20 cellular contexts compared by ENCODE assay signal in the genomic region with DNA sequence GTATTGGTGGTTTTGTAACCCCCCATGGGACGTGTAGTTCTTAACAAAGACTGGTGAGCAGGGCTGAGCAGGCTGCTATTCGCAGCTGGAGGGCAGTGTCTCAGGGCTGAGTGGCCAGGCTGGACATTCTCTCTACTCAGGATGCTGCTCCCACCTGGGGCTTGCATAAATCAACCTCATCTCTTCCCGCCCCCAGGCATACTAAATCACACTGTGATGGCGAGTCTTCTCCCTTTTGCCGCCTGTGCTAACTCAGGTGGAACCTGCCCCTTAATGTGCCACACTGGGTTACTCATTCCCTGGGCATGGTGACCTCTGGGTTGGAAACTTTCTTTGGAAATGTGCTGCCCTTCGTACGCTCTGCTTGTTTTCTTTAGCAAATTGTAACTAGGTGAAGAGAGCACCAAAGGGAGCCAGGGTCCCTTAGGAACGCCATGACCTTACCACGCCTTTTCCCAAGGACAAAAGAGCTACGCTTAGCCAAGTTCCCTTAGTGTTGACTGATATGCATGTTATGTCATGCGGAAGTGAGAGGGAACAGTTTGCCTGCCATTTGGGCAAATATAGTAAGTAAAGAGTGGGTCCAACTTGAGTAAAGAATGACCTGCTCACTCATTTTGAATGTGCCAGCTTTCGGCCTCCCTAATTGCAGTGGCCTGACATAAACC. TPM values are rescaled to one million over a fixed set of nuclear protein-coding genes. Genes with fewer than 3 reads are reported as not detected.
DNase-seq lines count a peak whose midpoint lies in the region; ATAC-seq and TF ChIP-seq lines count a peak whose summit lies in the region.
"Had no signal": no experiment of that assay in that cellular context is flagged by ENCODE, and none has a peak within 500 bp of the region (broad histone marks: within the 10 kb centered on the region; RNA-seq: fewer than 3 reads in every experiment).

No MANE protein-coding gene starts in this region.

- H3K27me3 ChIP-seq in left ventricle myocardium inferior (ENCODE audit: low read depth) (no peaks in the 10 kb centered on the region), liver (ENCODE audit: control insufficient read depth in 4 of 4, insufficient read depth in 4 of 4, low read length in 3 of 4) (no peaks in the 10 kb centered on the region), suprapubic skin (no peaks in the 10 kb centered on the region)
- H3K27me3 ChIP-seq: ascending aorta, gastrocnemius medialis, sigmoid colon had no signal

- H3K4me1 ChIP-seq in left ventricle myocardium inferior (peaks cover 5% of the 10 kb centered on the region), liver (ENCODE audit: control insufficient read depth in 4 of 4, insufficient read depth in 4 of 4, low read length in 3 of 4) (peaks cover 5 to 24% (median 17%) of the 10 kb centered on the region in 4 donors), suprapubic skin (no peaks in the 10 kb centered on the region)
- H3K4me1 ChIP-seq: ascending aorta, gastrocnemius medialis, sigmoid colon had no signal

- DNase-seq in NCI-H146 treated with DMSO at 0.1 percent for 48 hours (lab: John Stamatoyannopoulos, UW; ENCODE audit: unreplicated experiment) (peak; percentile 16), left ventricle myocardium inferior (no peak), suprapubic skin (ENCODE audit: low spot score in 2 of 2) (no peak), hippocampal formation (lab: John Stamatoyannopoulos, UW) (no peak)
- no peak for DNase-seq in effector CD4-positive, alpha-beta T cell
- DNase-seq: activated CD4-positive, CD25-positive, alpha-beta regulatory T cell treated with anti-CD3 and anti-CD28 coated beads, Interleukin-2, amount 50 U/mL, for 72 hours; gastrocnemius medialis; H9; NCI-H2029; OCI-M1; SIG-M5; sigmoid colon had no signal

- TF ChIP-seq POLR2A in suprapubic skin (IDR thresholded peaks at IDR 0.05), result no peak

- H3K4me3 ChIP-seq in left ventricle myocardium inferior (no peak overlapping the region), liver (ENCODE audit: low read depth in 1 of 3, low read length in 3 of 3) (no peak overlapping the region), suprapubic skin (no peak overlapping the region)
- H3K4me3 ChIP-seq: ascending aorta, gastrocnemius medialis, lung, sigmoid colon had no signal

- no peak for TF ChIP-seq EP300 in suprapubic skin (IDR thresholded peaks at IDR 0.05)

- peaks cover 10% of the 10 kb centered on the region for H3K9me3 ChIP-seq in left ventricle myocardium inferior (replicated peaks)
- H3K9me3 ChIP-seq in liver (ENCODE audit: control insufficient read depth in 4 of 4, low read length in 3 of 4), result no peaks in the 10 kb centered on the region
- H3K9me3 ChIP-seq in suprapubic skin, result peaks cover 4% of the 10 kb centered on the region
- H3K9me3 ChIP-seq: ascending aorta, gastrocnemius medialis, sigmoid colon had no signal

- H3K36me3 ChIP-seq in left ventricle myocardium inferior (no peaks in the 10 kb centered on the region), liver (ENCODE audit: control insufficient read depth in 4 of 4, insufficient read depth in 3 of 4, low read depth in 1 of 4, low read length in 3 of 4) (no peaks in the 10 kb centered on the region), suprapubic skin (no peaks in the 10 kb centered on the region)
- H3K36me3 ChIP-seq: ascending aorta, gastrocnemius medialis, sigmoid colon had no signal

- no peak overlapping the region for H3K9ac ChIP-seq in liver (ENCODE audit: low read depth in 1 of 2, low read length in 2 of 2)

- TF ChIP-seq CTCF in left ventricle myocardium inferior (IDR thresholded peaks at IDR 0.05; ENCODE audit: borderline replicate concordance) (no peak), liver (IDR thresholded peaks at IDR 0.05; ENCODE audit: low read depth, low read length, missing input control) (no peak), suprapubic skin (IDR thresholded peaks at IDR 0.05) (no peak)

- intact Hi-C loops in left ventricle myocardium inferior (cut with micrococcal nuclease), result no loop called here

- 41% methylated on average over 12 of the region's 12 CpGs for WGBS in liver
- 87% methylated on average over 12 of the region's 12 CpGs for WGBS in suprapubic skin

- no peak for ATAC-seq in GM21723 (IDR thresholded peaks at IDR 0.05; ENCODE audit: unreplicated experiment)
- ATAC-seq: activated naive CD4-positive, alpha-beta T cell treated with anti-CD3 and anti-CD28 coated beads, Interleukin-2, amount 50 U/mL, for 72 hours; esophagus mucosa; stimulated activated memory B cell treated with anti-CD40 and anti-IgM and Interleukin-4, amounts not matched to agents 10 μg/mL and 1 μg/mL and 100 μg/mL, for 72 hours had no signal

- H3K27ac ChIP-seq in left ventricle myocardium inferior (replicated peaks) (peak overlapping the region; percentile 77), liver (ENCODE audit: low read depth in 1 of 2, low read length in 2 of 2) (peak overlapping the region; percentile 23 to 44), suprapubic skin (peak overlapping the region; percentile 37)
- H3K27ac ChIP-seq: ascending aorta, gastrocnemius medialis, sigmoid colon had no signal

- peak; percentile 52 to 58 for TF ChIP-seq RAD21 in liver (IDR thresholded peaks at IDR 0.05)

TF ChIP-seq in liver, 16 proteins besides CTCF, POLR2A, EP300 and RAD21:
- TF ChIP-seq HNF4A (conservative IDR thresholded peaks at IDR 0.05) (peak; percentile 89 to 93), JUND (IDR thresholded peaks at IDR 0.05) (peak; percentile 71), FOXA1 (IDR thresholded peaks at IDR 0.05) (peak; percentile 91), GABPA (IDR thresholded peaks at IDR 0.05 in 1 of 2, conservative IDR thresholded peaks at IDR 0.05 in 1 of 2) (peak in 1 of 2 donors; percentile 42), ZBTB33 (IDR thresholded peaks at IDR 0.05) (peak; percentile 71), MAX (IDR thresholded peaks at IDR 0.05) (peak; percentile 82), TAF1 (conservative IDR thresholded peaks at IDR 0.05) (no peak), EGR1 (IDR thresholded peaks at IDR 0.05; ENCODE audit: low read depth in 2 of 2) (peak; percentile 46 to 87), YY1 (IDR thresholded peaks at IDR 0.05) (peak; percentile 73), FOXA2 (IDR thresholded peaks at IDR 0.05) (peak; percentile 87), RXRA (IDR thresholded peaks at IDR 0.05) (peak; percentile 97 to 98), HNF4G (IDR thresholded peaks at IDR 0.05) (peak; percentile 72), SP1 (IDR thresholded peaks at IDR 0.05) (peak; percentile 98), NR2F2 (IDR thresholded peaks at IDR 0.05) (no peak)
- TF ChIP-seq, protein P1, sequence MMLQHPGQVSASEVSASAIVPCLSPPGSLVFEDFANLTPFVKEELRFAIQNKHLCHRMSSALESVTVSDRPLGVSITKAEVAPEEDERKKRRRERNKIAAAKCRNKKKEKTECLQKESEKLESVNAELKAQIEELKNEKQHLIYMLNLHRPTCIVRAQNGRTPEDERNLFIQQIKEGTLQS (IDR thresholded peaks at IDR 0.05), result peak; percentile 73
- TF ChIP-seq, protein P2, sequence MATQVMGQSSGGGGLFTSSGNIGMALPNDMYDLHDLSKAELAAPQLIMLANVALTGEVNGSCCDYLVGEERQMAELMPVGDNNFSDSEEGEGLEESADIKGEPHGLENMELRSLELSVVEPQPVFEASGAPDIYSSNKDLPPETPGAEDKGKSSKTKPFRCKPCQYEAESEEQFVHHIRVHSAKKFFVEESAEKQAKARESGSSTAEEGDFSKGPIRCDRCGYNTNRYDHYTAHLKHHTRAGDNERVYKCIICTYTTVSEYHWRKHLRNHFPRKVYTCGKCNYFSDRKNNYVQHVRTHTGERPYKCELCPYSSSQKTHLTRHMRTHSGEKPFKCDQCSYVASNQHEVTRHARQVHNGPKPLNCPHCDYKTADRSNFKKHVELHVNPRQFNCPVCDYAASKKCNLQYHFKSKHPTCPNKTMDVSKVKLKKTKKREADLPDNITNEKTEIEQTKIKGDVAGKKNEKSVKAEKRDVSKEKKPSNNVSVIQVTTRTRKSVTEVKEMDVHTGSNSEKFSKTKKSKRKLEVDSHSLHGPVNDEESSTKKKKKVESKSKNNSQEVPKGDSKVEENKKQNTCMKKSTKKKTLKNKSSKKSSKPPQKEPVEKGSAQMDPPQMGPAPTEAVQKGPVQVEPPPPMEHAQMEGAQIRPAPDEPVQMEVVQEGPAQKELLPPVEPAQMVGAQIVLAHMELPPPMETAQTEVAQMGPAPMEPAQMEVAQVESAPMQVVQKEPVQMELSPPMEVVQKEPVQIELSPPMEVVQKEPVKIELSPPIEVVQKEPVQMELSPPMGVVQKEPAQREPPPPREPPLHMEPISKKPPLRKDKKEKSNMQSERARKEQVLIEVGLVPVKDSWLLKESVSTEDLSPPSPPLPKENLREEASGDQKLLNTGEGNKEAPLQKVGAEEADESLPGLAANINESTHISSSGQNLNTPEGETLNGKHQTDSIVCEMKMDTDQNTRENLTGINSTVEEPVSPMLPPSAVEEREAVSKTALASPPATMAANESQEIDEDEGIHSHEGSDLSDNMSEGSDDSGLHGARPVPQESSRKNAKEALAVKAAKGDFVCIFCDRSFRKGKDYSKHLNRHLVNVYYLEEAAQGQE (IDR thresholded peaks at IDR 0.05), result peak; percentile 47

RNA-seq across cellular contexts. Expression of gene COBL, which starts 40.4 kb away (rescaled TPM):
- total RNA-seq in left ventricle myocardium inferior (77.1 TPM), liver (10 to 100 TPM in 1 of 2 donors, 1 to 10 TPM in 1; 5.8 to 18.7 TPM), suprapubic skin (100 to 1,000 TPM in 1 of 4 donors, 10 to 100 TPM in 3; 50.2 to 156 (median 65.1) TPM)
- 10 to 100 TPM in 1 of 2 donors, 1 to 10 TPM in 1; 8.6 to 12.8 TPM for polyA plus RNA-seq in liver
- total RNA-seq: activated naive CD4-positive, alpha-beta T cell treated with anti-CD3 and anti-CD28 coated beads, Interleukin-2, amount 50 U/mL, for 72 hours; activated T-helper 1 cell treated with anti-CD3 and anti-CD28 coated beads, Interleukin-12 subunit alpha, Interleukin-12 subunit beta, Interleukin-2, Interleukin-4 antibody, amounts not matched to agents 30 ng/mL and 10 ng/mL and 1 ng/mL, durations not matched to agents 14 hours and 24 hours and 36 hours had no signal
